16 cellular contexts compared by ENCODE assay signal in the genomic region with DNA sequence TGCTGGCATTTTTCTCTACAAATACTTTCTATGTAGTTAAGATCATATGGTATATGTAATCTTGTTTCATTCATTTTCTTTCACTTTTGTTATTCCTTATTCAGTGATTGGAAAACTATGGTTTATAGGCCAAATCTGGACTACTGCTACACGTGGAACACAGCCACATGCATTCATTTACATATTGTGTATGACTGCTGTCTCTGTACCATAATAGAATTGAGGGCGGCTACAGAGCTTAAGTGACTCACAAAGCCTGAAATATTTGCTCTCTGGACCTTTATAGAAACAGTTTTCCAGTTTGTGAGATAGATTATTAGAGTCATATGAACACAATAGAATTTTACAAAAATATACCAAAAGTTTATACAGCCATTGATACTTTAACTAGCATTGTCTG.
DNase-seq lines count a peak whose midpoint lies in the region; ATAC-seq, FAIRE-seq and TF ChIP-seq lines count a peak whose summit lies in the region.
"Had no signal": no experiment of that assay in that cellular context is flagged by ENCODE, and none has a peak within 500 bp of the region (broad histone marks: within the 10 kb centered on the region; RNA-seq: fewer than 3 reads in every experiment).

No MANE protein-coding gene starts in this region.

- 0 out of 2 replicates have a peak, but pooled peaks cover under 1% of the 10 kb centered on the region for H3K9me2 ChIP-seq in GM23248 (ENCODE audit: insufficient read depth)

- peaks cover 14% of the 10 kb centered on the region for H3F3A ChIP-seq in GM23248 (ENCODE audit: insufficient read depth)

- WGBS in GM23248 (ENCODE audit: low coverage in 1 of 2, low lambda C conversion rate in 2 of 2, missing lambda C conversion rate in 2 of 2), 2 experiments = 29 to 38% methylated on average over 2 of the region's 2 CpGs
- 13 to 33% methylated on average over 2 of the region's 2 CpGs for WGBS in gastroesophageal sphincter (ENCODE audit: low coverage in 1 of 2), 2 donors
- WGBS in adrenal gland, 4 donors = 43 to 47% (median 44%) methylated on average over 2 of the region's 2 CpGs

- dilution Hi-C loops in endothelial cell of umbilical vein (cut with MboI; ENCODE audit: extremely low pct_ligation_motif_present, low sequenced_read_pairs) = no loop called here

- no peaks in the 10 kb centered on the region for H3K36me3 ChIP-seq in GM23248 (ENCODE audit: low read depth)
- no peaks in the 10 kb centered on the region for H3K36me3 ChIP-seq in endothelial cell of umbilical vein (ENCODE audit: control insufficient read depth in 2 of 2, extremely low read depth in 1 of 2, insufficient read depth in 2 of 2, low read length in 2 of 2)
- no peaks in the 10 kb centered on the region for H3K36me3 ChIP-seq in mucosa of descending colon (ENCODE audit: low read depth)
- H3K36me3 ChIP-seq in gastroesophageal sphincter = no peaks in the 10 kb centered on the region
- no peaks in the 10 kb centered on the region for H3K36me3 ChIP-seq in adrenal gland (replicated peaks in 1 of 2)
- H3K36me3 ChIP-seq: colonic mucosa, upper lobe of left lung had no signal

- H3K79me2 ChIP-seq in GM23248 (ENCODE audit: insufficient read depth) (no peaks in the 10 kb centered on the region), endothelial cell of umbilical vein (ENCODE audit: control insufficient read depth, insufficient read depth, low read length) (no peaks in the 10 kb centered on the region)

- H3K9ac ChIP-seq in GM23248 (no peak overlapping the region), endothelial cell of umbilical vein (replicated peaks; ENCODE audit: extremely low read depth, insufficient read depth, low read length) (no peak overlapping the region)

- no TSS peak for BruUV-seq in endothelial cell of umbilical vein (replicated peaks; lab: Mats Ljungman, UMichigan)

- no peaks in the 10 kb centered on the region for H3K9me1 ChIP-seq in endothelial cell of umbilical vein (replicated peaks; ENCODE audit: control insufficient read depth, extremely low read depth, insufficient read depth, low read length)

- H3K27me3 Mint-ChIP-seq in activated T-helper 2 cell treated with anti-CD3 and anti-CD28 coated beads, Interferon-gamma antibody, Interleukin-2, Interleukin-4, amounts not matched to agents 10 μg/mL and 5 μg/mL and 100 μg/mL, durations not matched to agents 14 hours and 24 hours and 36 hours (ENCODE audit: low read depth) = peaks cover 48% of the 10 kb centered on the region

- no peak overlapping the region for H3K4me3 ChIP-seq in GM23248
- H3K4me3 ChIP-seq in endothelial cell of umbilical vein (replicated peaks in 1 of 3; ENCODE audit: insufficient read depth in 1 of 3, low read depth in 1 of 3, low read length in 3 of 3) = no peak overlapping the region
- H3K4me3 ChIP-seq in mucosa of descending colon = no peak overlapping the region
- no peak overlapping the region for H3K4me3 ChIP-seq in gastroesophageal sphincter
- no peak overlapping the region for H3K4me3 ChIP-seq in adrenal gland
- H3K4me3 ChIP-seq: colonic mucosa, upper lobe of left lung had no signal

- H3K4me1 ChIP-seq in GM23248 (ENCODE audit: insufficient read depth) (peaks cover 32% of the 10 kb centered on the region), endothelial cell of umbilical vein (ENCODE audit: control insufficient read depth, extremely low read depth, insufficient read depth, low read length) (peaks cover 32% of the 10 kb centered on the region), mucosa of descending colon (ENCODE audit: low read depth) (no peaks in the 10 kb centered on the region), gastroesophageal sphincter (no peaks in the 10 kb centered on the region), adrenal gland (replicated peaks in 1 of 2) (no peaks in the 10 kb centered on the region)
- H3K4me1 ChIP-seq: colonic mucosa, upper lobe of left lung had no signal

- POLR2A ChIA-PET in endothelial cell of umbilical vein (lab: Charles Lee) = no interaction called here

- H3K9me3 Mint-ChIP-seq in activated T-helper 2 cell treated with anti-CD3 and anti-CD28 coated beads, Interferon-gamma antibody, Interleukin-2, Interleukin-4, amounts not matched to agents 10 μg/mL and 5 μg/mL and 100 μg/mL, durations not matched to agents 14 hours and 24 hours and 36 hours = no peaks in the 10 kb centered on the region

- no peak for TF ChIP-seq EP300 in gastroesophageal sphincter (IDR thresholded peaks at IDR 0.05)

- no peak overlapping the region for H3K4me3 Mint-ChIP-seq in activated T-helper 2 cell treated with anti-CD3 and anti-CD28 coated beads, Interferon-gamma antibody, Interleukin-2, Interleukin-4, amounts not matched to agents 10 μg/mL and 5 μg/mL and 100 μg/mL, durations not matched to agents 14 hours and 24 hours and 36 hours (ENCODE audit: low read depth)
- H3K4me3 Mint-ChIP-seq: activated CD4-positive, alpha-beta T cell treated with anti-CD3 and anti-CD28 coated beads for 36 hours; activated CD8-positive, alpha-beta memory T cell treated with anti-CD3 and anti-CD28 coated beads, Interleukin-2, amount 10 ng/mL, durations not matched to agents 7 days and 5 days had no signal

- H2AFZ ChIP-seq in GM23248 (no peak overlapping the region), endothelial cell of umbilical vein (ENCODE audit: low read depth, low read length) (peak overlapping the region; percentile 67)

- H3K4me1 Mint-ChIP-seq in activated T-helper 2 cell treated with anti-CD3 and anti-CD28 coated beads, Interferon-gamma antibody, Interleukin-2, Interleukin-4, amounts not matched to agents 10 μg/mL and 5 μg/mL and 100 μg/mL, durations not matched to agents 14 hours and 24 hours and 36 hours (ENCODE audit: low read depth) = peaks cover 12% of the 10 kb centered on the region

- no peaks in the 10 kb centered on the region for H3K36me3 Mint-ChIP-seq in activated T-helper 2 cell treated with anti-CD3 and anti-CD28 coated beads, Interferon-gamma antibody, Interleukin-2, Interleukin-4, amounts not matched to agents 10 μg/mL and 5 μg/mL and 100 μg/mL, durations not matched to agents 14 hours and 24 hours and 36 hours (ENCODE audit: low read depth)
- H3K36me3 Mint-ChIP-seq: activated CD8-positive, alpha-beta memory T cell treated with anti-CD3 and anti-CD28 coated beads, Interleukin-2, amount 10 ng/mL, durations not matched to agents 7 days and 5 days had no signal

- H3K9me3 ChIP-seq in GM23248 (ENCODE audit: low read depth) (no peaks in the 10 kb centered on the region), endothelial cell of umbilical vein (replicated peaks; ENCODE audit: control insufficient read depth, insufficient read depth, low read length) (no peaks in the 10 kb centered on the region), mucosa of descending colon (no peaks in the 10 kb centered on the region), gastroesophageal sphincter (no peaks in the 10 kb centered on the region), adrenal gland (replicated peaks in 1 of 3) (no peaks in the 10 kb centered on the region)
- H3K9me3 ChIP-seq: colonic mucosa, upper lobe of left lung had no signal

- TF ChIP-seq CTCF in endothelial cell of umbilical vein (IDR thresholded peaks at IDR 0.05; ENCODE audit: extremely low read depth in 1 of 2, insufficient read depth in 1 of 2, low read depth in 1 of 2, low read length in 2 of 2) = no peak
- TF ChIP-seq CTCF in mucosa of descending colon (IDR thresholded peaks at IDR 0.05) = no peak
- TF ChIP-seq CTCF in gastroesophageal sphincter (IDR thresholded peaks at IDR 0.05) = no peak
- no peak for TF ChIP-seq CTCF in adrenal gland (IDR thresholded peaks at IDR 0.05)

- no peaks in the 10 kb centered on the region for H3K27me3 ChIP-seq in GM23248 (replicated peaks; ENCODE audit: insufficient read depth)
- H3K27me3 ChIP-seq in endothelial cell of umbilical vein (ENCODE audit: control insufficient read depth in 2 of 2, insufficient read depth in 2 of 2, low read length in 2 of 2) = no peaks in the 10 kb centered on the region
- H3K27me3 ChIP-seq in gastroesophageal sphincter = no peaks in the 10 kb centered on the region
- H3K27me3 ChIP-seq in adrenal gland = no peaks in the 10 kb centered on the region
- H3K27me3 ChIP-seq: colonic mucosa, upper lobe of left lung had no signal

- in situ Hi-C loops in GM23248 (cut with MboI) = no loop called here

- DNase-seq in GM23248 = peak; percentile 54
- peak; percentile 32 for DNase-seq in OCI-M1 (lab: John Stamatoyannopoulos, UW)
- DNase-seq in endothelial cell of umbilical vein (ENCODE audit: low read depth, low spot score) = peak; percentile 52
- DNase-seq in mucosa of descending colon = no peak
- DNase-seq in activated T-helper 2 cell treated with anti-CD3 and anti-CD28 coated beads, Interferon-gamma antibody, Interleukin-2, Interleukin-4, amounts not matched to agents 10 μg/mL and 5 μg/mL and 100 μg/mL, durations not matched to agents 14 hours and 24 hours and 36 hours (ENCODE audit: low spot score) = no peak
- DNase-seq in adrenal gland = no peak
- DNase-seq: activated CD4-positive, alpha-beta T cell treated with anti-CD3 and anti-CD28 coated beads for 36 hours; activated CD8-positive, alpha-beta memory T cell treated with anti-CD3 and anti-CD28 coated beads, Interleukin-2, amount 10 ng/mL, durations not matched to agents 7 days and 5 days; amniotic stem cell; colonic mucosa; left ventricle myocardium superior; NCI-H1417; upper lobe of left lung had no signal

- H4K20me1 ChIP-seq in GM23248 (ENCODE audit: insufficient read depth) (no peaks in the 10 kb centered on the region), endothelial cell of umbilical vein (replicated peaks; ENCODE audit: control insufficient read depth, extremely low read depth, insufficient read depth, low read length) (no peaks in the 10 kb centered on the region)

- no peak overlapping the region for H3K27ac Mint-ChIP-seq in activated T-helper 2 cell treated with anti-CD3 and anti-CD28 coated beads, Interferon-gamma antibody, Interleukin-2, Interleukin-4, amounts not matched to agents 10 μg/mL and 5 μg/mL and 100 μg/mL, durations not matched to agents 14 hours and 24 hours and 36 hours
- H3K27ac Mint-ChIP-seq: activated CD4-positive, alpha-beta T cell treated with anti-CD3 and anti-CD28 coated beads for 36 hours; activated CD8-positive, alpha-beta memory T cell treated with anti-CD3 and anti-CD28 coated beads, Interleukin-2, amount 10 ng/mL, durations not matched to agents 7 days and 5 days had no signal

- ATAC-seq in mucosa of descending colon = peak; percentile 83
- ATAC-seq in gastroesophageal sphincter = no peak
- ATAC-seq: activated CD4-positive, alpha-beta T cell treated with anti-CD3 and anti-CD28 coated beads for 36 hours; activated CD8-positive, alpha-beta memory T cell treated with anti-CD3 and anti-CD28 coated beads, Interleukin-2, amount 10 ng/mL, durations not matched to agents 7 days and 5 days had no signal

- intact Hi-C loops in endothelial cell of umbilical vein (cut with micrococcal nuclease) (loop anchor here (10.0 kb wide), 1 partner anchor 272 kb away; no protein-coding TSS in a partner anchor), mucosa of descending colon (cut with DNase I, micrococcal nuclease) (no loop called here), adrenal gland (cut with DNase I) (no loop called here)
- intact Hi-C loops in activated T-helper 2 cell treated with anti-CD3 and anti-CD28 coated beads, Interferon-gamma antibody, Interleukin-2, Interleukin-4, amounts not matched to agents 10 μg/mL and 5 μg/mL and 100 μg/mL, durations not matched to agents 14 hours and 24 hours and 36 hours (cut with micrococcal nuclease) = no loop called here

- H3K4me2 ChIP-seq in GM23248 (ENCODE audit: unreplicated experiment) = peak overlapping the region; percentile 48
- no peak overlapping the region for H3K4me2 ChIP-seq in endothelial cell of umbilical vein (ENCODE audit: insufficient read depth, low read length)

- CTCF ChIA-PET in endothelial cell of umbilical vein (lab: Charles Lee) = interaction anchor here (1.0 to 2.2 kb wide), 5 partner anchors 14 to 134 kb away, joined by 3 to 12 read pairs (median 6); partner anchors contain the start of gene CDKN2B

- H3K27ac ChIP-seq in GM23248 = peak overlapping the region; percentile 15; the same call in 1 of the 2 replicates
- H3K27ac ChIP-seq in endothelial cell of umbilical vein (ENCODE audit: insufficient read depth, low read depth, low read length) = no peak overlapping the region
- H3K27ac ChIP-seq in gastroesophageal sphincter = no peak overlapping the region
- H3K27ac ChIP-seq in adrenal gland = no peak overlapping the region
- H3K27ac ChIP-seq: colonic mucosa, upper lobe of left lung had no signal

- TF ChIP-seq POLR2A in endothelial cell of umbilical vein (IDR thresholded peaks at IDR 0.05; ENCODE audit: low read depth, low read length) (no peak), gastroesophageal sphincter (IDR thresholded peaks at IDR 0.05) (no peak), adrenal gland (IDR thresholded peaks at IDR 0.05) (no peak)

- no peak for FAIRE-seq in endothelial cell of umbilical vein (lab: Jason Lieb, UNC)
- FAIRE-seq: endometrium, HTR-8/SVneo had no signal

Comparison
In these comparisons a context has a peak if more than half of its experiments do, and no peak if none do; other contexts are left out.
1. DNase-seq: peak in GM23248 (single experiment), OCI-M1 (single experiment) and endothelial cell of umbilical vein (single experiment); none in mucosa of descending colon (0 of 3), activated T-helper 2 cell treated with anti-CD3 and anti-CD28 coated beads, Interferon-gamma antibody, Interleukin-2, Interleukin-4, amounts not matched to agents 10 μg/mL and 5 μg/mL and 100 μg/mL, durations not matched to agents 14 hours and 24 hours and 36 hours (single experiment) and adrenal gland (0 of 7).